8 cellular contexts compared by ENCODE assay signal in genomic region chr12:32455607-32456063, GRCh38. TPM values are rescaled to one million over a fixed set of nuclear protein-coding genes. Genes with fewer than 3 reads are reported as not detected.
DNase-seq lines count a peak whose midpoint lies in the region; ATAC-seq and TF ChIP-seq lines count a peak whose summit lies in the region.

No MANE protein-coding gene starts in this region.

- no peak overlapping the region for H3K18ac ChIP-seq in neuronal stem cell (ENCODE audit: low read length)

- no peaks in the 10 kb centered on the region for H3K9me3 Mint-ChIP-seq in activated CD4-positive, alpha-beta memory T cell treated with anti-CD3 and anti-CD28 coated beads for 36 hours

- H3K36me3 ChIP-seq in SU-DHL-6 (ENCODE audit: low read length) (no peaks in the 10 kb centered on the region), neuronal stem cell (replicated peaks in 1 of 2; ENCODE audit: control insufficient read depth in 2 of 2, insufficient read depth in 2 of 2, low read length in 2 of 2) (no peaks in the 10 kb centered on the region)

- no peaks in the 10 kb centered on the region for H4K20me1 ChIP-seq in SU-DHL-6 (ENCODE audit: low read depth, low read length)

- no peak overlapping the region for H2BK5ac ChIP-seq in neuronal stem cell (ENCODE audit: low read length)

- CTCF ChIA-PET in activated CD4-positive, alpha-beta memory T cell treated with anti-CD3 and anti-CD28 coated beads for 36 hours (lab: Charles Lee), result interaction anchor here (1.0 to 4.4 kb wide), 10 partner anchors 16 to 323 kb away, joined by 3 to 37 read pairs (median 4); partner anchors contain the start of gene YARS2

- no peak overlapping the region for H3K14ac ChIP-seq in neuronal stem cell (ENCODE audit: low read length)

- no peak overlapping the region for H3K27ac ChIP-seq in SU-DHL-6 (ENCODE audit: low read depth, low read length)
- peak overlapping the region; percentile 56 for H3K27ac ChIP-seq in neuronal stem cell (replicated peaks; ENCODE audit: low read length)

- intact Hi-C loops in activated CD4-positive, alpha-beta memory T cell treated with anti-CD3 and anti-CD28 coated beads for 36 hours (cut with micrococcal nuclease), result loop anchor here (1.0 to 10.0 kb wide), 6 partner anchors 91 to 1565 kb away; partner anchors contain the start of gene YARS2

- peak overlapping the region; percentile 44 for H3K4me2 ChIP-seq in SU-DHL-6 (ENCODE audit: low read depth, low read length, poor library complexity, severe bottlenecking)
- no peak overlapping the region for H3K4me2 ChIP-seq in neuronal stem cell (ENCODE audit: insufficient read depth, low read length, poor library complexity, severe bottlenecking)

- H3K4me1 ChIP-seq in neuronal stem cell (ENCODE audit: control insufficient read depth in 2 of 2, insufficient read depth in 1 of 2, low read depth in 1 of 2, low read length in 2 of 2), result peaks cover 0 to 31% of the 10 kb centered on the region in 2 donors

- H3K4me1 Mint-ChIP-seq in activated CD4-positive, alpha-beta memory T cell treated with anti-CD3 and anti-CD28 coated beads for 36 hours (ENCODE audit: low read depth), result no peaks in the 10 kb centered on the region

- H2BK15ac ChIP-seq in neuronal stem cell (ENCODE audit: low read length), result no peak overlapping the region

- no peak overlapping the region for H2AFZ ChIP-seq in SU-DHL-6 (ENCODE audit: low read depth, low read length, severe bottlenecking)
- H2AFZ ChIP-seq in neuronal stem cell (ENCODE audit: low read length), result peak overlapping the region; percentile 32

- TF ChIP-seq CTCF in SU-DHL-6 (IDR thresholded peaks at IDR 0.05; ENCODE audit: insufficient read depth, low read length, poor library complexity, severe bottlenecking), result peak; percentile 43

- H3K27me3 ChIP-seq in SU-DHL-6 (ENCODE audit: low read length) (no peaks in the 10 kb centered on the region), neuronal stem cell (ENCODE audit: control insufficient read depth in 3 of 3, insufficient read depth in 3 of 3, low read depth in 1 of 3, low read length in 3 of 3) (no peaks in the 10 kb centered on the region)

- ATAC-seq in GM18909 (IDR thresholded peaks at IDR 0.05; ENCODE audit: poor library complexity, unreplicated experiment), result peak; percentile 43
- no peak for ATAC-seq in GM19324 (IDR thresholded peaks at IDR 0.05; ENCODE audit: low FRiP score, unreplicated experiment)

- no peak overlapping the region for H2BK12ac ChIP-seq in neuronal stem cell (ENCODE audit: low read length)

- H3K79me2 ChIP-seq in SU-DHL-6 (ENCODE audit: insufficient read depth, low read length), result no peaks in the 10 kb centered on the region

- H3K9me3 ChIP-seq in SU-DHL-6 (ENCODE audit: insufficient read depth, low read length), result no peaks in the 10 kb centered on the region
- peaks cover 0 to 8% of the 10 kb centered on the region in 2 donors for H3K9me3 ChIP-seq in neuronal stem cell (replicated peaks in 1 of 2; ENCODE audit: control insufficient read depth in 2 of 2, insufficient read depth in 1 of 2, low read depth in 1 of 2, low read length in 2 of 2)

- H3K27me3 Mint-ChIP-seq in activated CD4-positive, alpha-beta memory T cell treated with anti-CD3 and anti-CD28 coated beads for 36 hours, result peaks cover 3% of the 10 kb centered on the region

- H3K9me2 ChIP-seq in SU-DHL-6 (replicated peaks; ENCODE audit: insufficient read depth, low read length), result no peaks in the 10 kb centered on the region

- H3K36me3 Mint-ChIP-seq in activated CD4-positive, alpha-beta memory T cell treated with anti-CD3 and anti-CD28 coated beads for 36 hours, result no peaks in the 10 kb centered on the region

- H2BK120ac ChIP-seq in neuronal stem cell (ENCODE audit: low read depth, low read length), result no peak overlapping the region

- H4K8ac ChIP-seq in neuronal stem cell (ENCODE audit: low read depth, low read length), result no peak overlapping the region

- DNase-seq in CD1c-positive myeloid dendritic cell (ENCODE audit: extremely low spot score), result peak; percentile 83
- peak; percentile 37 for DNase-seq in NCI-H1105 (lab: John Stamatoyannopoulos, UW)
- peak; percentile 80 for DNase-seq in fibroblast of peridontal ligament (ENCODE audit: extremely low read depth)
- peak; percentile 32 for DNase-seq in neuronal stem cell (ENCODE audit: low spot score)
- no peak for DNase-seq in activated CD4-positive, alpha-beta memory T cell treated with anti-CD3 and anti-CD28 coated beads for 36 hours

- H3K4me3 ChIP-seq in SU-DHL-6 (ENCODE audit: insufficient read depth, low read length, poor library complexity, severe bottlenecking), result no peak overlapping the region
- H3K4me3 ChIP-seq in neuronal stem cell (ENCODE audit: low read length in 2 of 2), result peak overlapping the region in 1 of 2 donors; percentile 26

- no CpG with 5 or more reads among the region's 1 CpG for WGBS in neuronal stem cell (ENCODE audit: extremely low coverage in 2 of 2, insufficient read length in 2 of 2, insufficient replicate concordance in 1 of 2), 2 donors

- POLR2A ChIA-PET in activated CD4-positive, alpha-beta memory T cell treated with anti-CD3 and anti-CD28 coated beads for 36 hours (lab: Charles Lee), result interaction anchor here (1.1 kb wide), 1 partner anchor 300 kb away, joined by 4 read pairs; the partner anchor contains the start of gene YARS2

- no peaks in the 10 kb centered on the region for H3F3A ChIP-seq in SU-DHL-6 (ENCODE audit: insufficient read depth)

- H3K23ac ChIP-seq in neuronal stem cell (ENCODE audit: low read depth, low read length, poor library complexity), result no peak overlapping the region

- H3K79me1 ChIP-seq in neuronal stem cell (ENCODE audit: low read depth, low read length), result no peaks in the 10 kb centered on the region

- H3K4ac ChIP-seq in neuronal stem cell (ENCODE audit: low read length), result no peak overlapping the region

- H3K9ac ChIP-seq in SU-DHL-6 (ENCODE audit: low read length) (no peak overlapping the region), neuronal stem cell (ENCODE audit: low read depth, low read length, poor library complexity) (no peak overlapping the region)

- no peak overlapping the region for H2AK5ac ChIP-seq in neuronal stem cell (ENCODE audit: low read depth, low read length)

- H3K27ac Mint-ChIP-seq in activated CD4-positive, alpha-beta memory T cell treated with anti-CD3 and anti-CD28 coated beads for 36 hours, result no peak overlapping the region

- no peak overlapping the region for H4K91ac ChIP-seq in neuronal stem cell (ENCODE audit: low read depth, low read length, poor library complexity)

- H3K4me3 Mint-ChIP-seq in activated CD4-positive, alpha-beta memory T cell treated with anti-CD3 and anti-CD28 coated beads for 36 hours, result no peak overlapping the region

RNA-seq across cellular contexts. Expression of gene FGD4, which starts 56.3 kb away (rescaled TPM):
- 10.7 TPM for polyA plus RNA-seq in neuronal stem cell (2013, experiment 1 of 2)
- 12.5 TPM for polyA plus RNA-seq in neuronal stem cell (2013, experiment 2 of 2)
- total RNA-seq in activated CD4-positive, alpha-beta memory T cell treated with anti-CD3 and anti-CD28 coated beads for 36 hours, result under 1 TPM; 0.19 to 0.22 TPM
